17 cellular contexts compared by ENCODE assay signal in genomic region chr12:95701275-95701674, GRCh38.
DNase-seq lines count a peak whose midpoint lies in the region; ATAC-seq and TF ChIP-seq lines count a peak whose summit lies in the region.
"Had no signal": no experiment of that assay in that cellular context is flagged by ENCODE, and none has a peak within 500 bp of the region (broad histone marks: within the 10 kb centered on the region; RNA-seq: fewer than 3 reads in every experiment).

No MANE protein-coding gene starts in this region.

- RAD21 ChIA-PET in HCT116 (lab: Charles Lee; ENCODE audit: low non-redundant PET in 1 of 2, low total read pairs in 2 of 2, uncharacterized antibody in 2 of 2, unreplicated experiment in 2 of 2) = no interaction called here

- TF ChIP-seq CTCF in HCT116 (IDR thresholded peaks at IDR 0.05 in 2 of 3, conservative IDR thresholded peaks at IDR 0.05 in 1 of 3; ENCODE audit: borderline replicate concordance in 1 of 3, insufficient read depth in 1 of 3, low read depth in 2 of 3, low read length in 2 of 3) (no peak), astrocyte of the spinal cord (IDR thresholded peaks at IDR 0.05; ENCODE audit: low read depth, low read length) (no peak), foreskin keratinocyte (conservative IDR thresholded peaks at IDR 0.05) (no peak), stomach (IDR thresholded peaks at IDR 0.05) (no peak)

- POLR2A ChIA-PET in HCT116 (lab: Charles Lee) = no interaction called here
- POLR2A ChIA-PET in activated CD4-positive, alpha-beta T cell treated with anti-CD3 and anti-CD28 coated beads for 36 hours (lab: Charles Lee) = no interaction called here

- no peaks in the 10 kb centered on the region for H3K9me2 ChIP-seq in HCT116 (ENCODE audit: insufficient read depth)

- 30 to 48% (median 40%) methylated on average over 2 of the region's 2 CpGs for WGBS in stomach, 5 donors

- no peaks in the 10 kb centered on the region for H3K4me1 Mint-ChIP-seq in activated CD4-positive, alpha-beta T cell treated with anti-CD3 and anti-CD28 coated beads for 36 hours

- H3K36me3 Mint-ChIP-seq in activated CD4-positive, alpha-beta T cell treated with anti-CD3 and anti-CD28 coated beads for 36 hours (ENCODE audit: low read depth) = no peaks in the 10 kb centered on the region

- intact Hi-C loops in HCT116 (cut with micrococcal nuclease) (no loop called here), stomach (cut with DNase I; ENCODE audit: low total_unique reads) (no loop called here)
- intact Hi-C loops in activated CD4-positive, alpha-beta T cell treated with anti-CD3 and anti-CD28 coated beads for 36 hours (cut with DNase I, micrococcal nuclease) = no loop called here

- no peak for TF ChIP-seq EP300 in stomach (IDR thresholded peaks at IDR 0.05)

- CTCF ChIA-PET in HCT116 (lab: Charles Lee) = no interaction called here
- CTCF ChIA-PET in activated CD4-positive, alpha-beta T cell treated with anti-CD3 and anti-CD28 coated beads for 36 hours (lab: Charles Lee) = no interaction called here

- H3K4me2 ChIP-seq in HCT116 (ENCODE audit: low read length) = peak overlapping the region; percentile 51

- H3K4me3 Mint-ChIP-seq in activated CD4-positive, alpha-beta T cell treated with anti-CD3 and anti-CD28 coated beads for 36 hours = no peak overlapping the region
- H3K4me3 Mint-ChIP-seq: CD4-positive, alpha-beta T cell had no signal

- no peak overlapping the region for H3K27ac ChIP-seq in HCT116 (ENCODE audit: low read depth, low read length)
- peak overlapping the region; percentile 39 for H3K27ac ChIP-seq in foreskin keratinocyte
- peak overlapping the region in 3 of 5 donors; percentile 31 to 48 (median 35) for H3K27ac ChIP-seq in stomach
- H3K27ac ChIP-seq: WERI-Rb-1 had no signal

- no peak overlapping the region for H3K27ac Mint-ChIP-seq in activated CD4-positive, alpha-beta T cell treated with anti-CD3 and anti-CD28 coated beads for 36 hours
- H3K27ac Mint-ChIP-seq: CD4-positive, alpha-beta T cell had no signal

- no peak for TF ChIP-seq RAD21 in HCT116 (IDR thresholded peaks at IDR 0.05; ENCODE audit: low read depth)

- H3K36me3 ChIP-seq in HCT116 (ENCODE audit: control insufficient read depth in 1 of 2, insufficient read depth in 2 of 2, low read length in 2 of 2) (no peaks in the 10 kb centered on the region), stomach (peaks cover 0 to 10% (median 1%) of the 10 kb centered on the region in 4 donors)
- H3K36me3 ChIP-seq: tibial nerve, WERI-Rb-1 had no signal

- in situ Hi-C loops in astrocyte of the spinal cord (cut with HindIII; ENCODE audit: low sequenced_read_pairs) = no loop called here

- ATAC-seq in HCT116 (no peak), foreskin keratinocyte (peak; percentile 14), GM18505 (IDR thresholded peaks at IDR 0.05; ENCODE audit: unreplicated experiment) (no peak), GM21447 (IDR thresholded peaks at IDR 0.05; ENCODE audit: unreplicated experiment) (no peak)
- ATAC-seq in activated CD4-positive, alpha-beta T cell treated with anti-CD3 and anti-CD28 coated beads for 36 hours = no peak
- ATAC-seq: effector memory CD8-positive, alpha-beta T cell; HepG2 had no signal

- H4K20me1 ChIP-seq in HCT116 (ENCODE audit: insufficient read depth) = no peaks in the 10 kb centered on the region

- TF ChIP-seq POLR2A in HCT116 (IDR thresholded peaks at IDR 0.05; ENCODE audit: borderline replicate concordance, extremely low read depth, insufficient read depth, insufficient read length) (no peak), stomach (IDR thresholded peaks at IDR 0.05) (no peak), GM18505 (IDR thresholded peaks at IDR 0.05; ENCODE audit: borderline replicate concordance, extremely low read depth, insufficient read depth, insufficient read length) (no peak)

- H3K4me3 ChIP-seq in HCT116 (replicated peaks in 1 of 2; ENCODE audit: low read depth in 1 of 2, low read length in 2 of 2) = no peak overlapping the region
- H3K4me3 ChIP-seq in astrocyte of the spinal cord (ENCODE audit: low read depth, low read length) = no peak overlapping the region
- no peak overlapping the region for H3K4me3 ChIP-seq in stomach
- H3K4me3 ChIP-seq: tibial nerve had no signal

- no peaks in the 10 kb centered on the region for H3K79me2 ChIP-seq in HCT116 (ENCODE audit: insufficient read depth, low read length)

- peak overlapping the region; percentile 34 for H2AFZ ChIP-seq in HCT116 (ENCODE audit: low read depth, low read length, poor library complexity, severe bottlenecking)

- H3K4me1 ChIP-seq in HCT116 (ENCODE audit: control insufficient read depth in 1 of 2, insufficient read depth in 2 of 2, low read length in 2 of 2) = peaks cover 0 to 20% of the 10 kb centered on the region in 2 experiments; a peak in 2 of 4 replicates
- peaks cover 14% of the 10 kb centered on the region for H3K4me1 ChIP-seq in foreskin keratinocyte
- peaks cover 0 to 19% (median 11%) of the 10 kb centered on the region in 4 donors for H3K4me1 ChIP-seq in stomach

- DNase-seq in HCT116 (ENCODE audit: low read depth, low spot score) (no peak), astrocyte of the spinal cord (ENCODE audit: low read depth, low spot score) (peak; percentile 62), foreskin keratinocyte (peak in 1 of 2 donors; percentile 9), stomach (no peak)
- no peak for DNase-seq in activated CD4-positive, alpha-beta T cell treated with anti-CD3 and anti-CD28 coated beads for 36 hours
- DNase-seq: CD4-positive, alpha-beta T cell; effector memory CD8-positive, alpha-beta T cell; glutamatergic neuron; NCI-H1417; NCI-H2227 treated with DMSO at 0.1 percent for 48 hours; posterior cingulate gyrus; stimulated activated CD4-positive, alpha-beta T cell treated with anti-CD3 and anti-CD28 coated beads, Interleukin-1b, Interleukin-23, amount 100 ng/mL, for 48 hours; WERI-Rb-1 had no signal

- H3K9me3 Mint-ChIP-seq in activated CD4-positive, alpha-beta T cell treated with anti-CD3 and anti-CD28 coated beads for 36 hours (ENCODE audit: low read depth) = no peaks in the 10 kb centered on the region
- H3K9me3 Mint-ChIP-seq: CD4-positive, alpha-beta T cell; effector memory CD8-positive, alpha-beta T cell had no signal

- no peaks in the 10 kb centered on the region for H3K27me3 ChIP-seq in HCT116 (ENCODE audit: insufficient read depth, low read length)
- no peaks in the 10 kb centered on the region for H3K27me3 ChIP-seq in foreskin keratinocyte
- no peaks in the 10 kb centered on the region for H3K27me3 ChIP-seq in stomach
- H3K27me3 ChIP-seq: tibial nerve had no signal

- no TSS peak for BruUV-seq in HCT116 (replicated peaks; lab: Mats Ljungman, UMichigan)

- no peak overlapping the region for H3K9ac ChIP-seq in HCT116 (ENCODE audit: low read length)

- no peaks in the 10 kb centered on the region for H3K9me3 ChIP-seq in HCT116 (ENCODE audit: control insufficient read depth in 1 of 2, insufficient read depth in 1 of 2, low read depth in 1 of 2, low read length in 2 of 2)
- no peaks in the 10 kb centered on the region for H3K9me3 ChIP-seq in stomach
- H3K9me3 ChIP-seq: tibial nerve had no signal

- H3K27me3 Mint-ChIP-seq in activated CD4-positive, alpha-beta T cell treated with anti-CD3 and anti-CD28 coated beads for 36 hours = peaks cover 14% of the 10 kb centered on the region

TF ChIP-seq in HCT116, 20 proteins besides CTCF, POLR2A, EP300 and RAD21 (continues in another document):
- TF ChIP-seq EGR1 (IDR thresholded peaks at IDR 0.05; ENCODE audit: low read depth) = no peak
- no peak for TF ChIP-seq ZFX (IDR thresholded peaks at IDR 0.05)
- no peak for TF ChIP-seq SRF (IDR thresholded peaks at IDR 0.05; ENCODE audit: low read depth)
- no peak for TF ChIP-seq ZBTB33 (IDR thresholded peaks at IDR 0.05; ENCODE audit: extremely low read depth, insufficient replicate concordance, low read length)
- no peak for TF ChIP-seq POLR2AphosphoS5 (IDR thresholded peaks at IDR 0.05; ENCODE audit: low read depth, low read length)
- TF ChIP-seq, protein P1, sequence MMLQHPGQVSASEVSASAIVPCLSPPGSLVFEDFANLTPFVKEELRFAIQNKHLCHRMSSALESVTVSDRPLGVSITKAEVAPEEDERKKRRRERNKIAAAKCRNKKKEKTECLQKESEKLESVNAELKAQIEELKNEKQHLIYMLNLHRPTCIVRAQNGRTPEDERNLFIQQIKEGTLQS (IDR thresholded peaks at IDR 0.05) = no peak
- TF ChIP-seq EZH2 (IDR thresholded peaks at IDR 0.05) = no peak
